ENCODE assay signal across 13 cellular contexts in the genomic region with DNA sequence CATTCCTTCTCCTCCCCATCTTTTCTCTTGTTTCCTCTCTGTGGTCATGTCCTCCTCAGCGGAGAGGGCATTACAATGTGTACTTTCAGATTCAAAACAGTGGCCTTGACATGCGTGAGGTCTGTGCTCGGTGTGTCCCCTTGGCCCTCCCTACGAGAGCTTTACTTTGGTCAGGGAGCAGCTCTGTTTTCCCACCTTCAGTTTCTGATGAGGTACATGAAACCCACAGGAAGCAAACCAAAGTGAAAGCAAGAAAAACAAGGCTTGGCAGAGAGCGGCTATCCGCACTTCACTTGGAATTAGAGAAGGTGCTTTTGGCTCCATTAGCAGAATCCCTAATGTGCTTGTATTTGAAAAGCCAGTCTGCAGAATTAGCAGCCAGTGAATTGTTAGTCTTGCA. TPM values are rescaled to one million over a fixed set of nuclear protein-coding genes. Genes with fewer than 3 reads are reported as not detected.
DNase-seq lines count a peak whose midpoint lies in the region; ATAC-seq and TF ChIP-seq lines count a peak whose summit lies in the region.
"Had no signal": no experiment of that assay in that cellular context is flagged by ENCODE, and none has a peak within 500 bp of the region (broad histone marks: within the 10 kb centered on the region; RNA-seq: fewer than 3 reads in every experiment).

No MANE protein-coding gene starts in this region.

- ATAC-seq in GM18502 (IDR thresholded peaks at IDR 0.05; ENCODE audit: poor library complexity, unreplicated experiment) (peak; percentile 42), HG03342 (IDR thresholded peaks at IDR 0.05; ENCODE audit: unreplicated experiment) (peak; percentile 42), HG03520 (IDR thresholded peaks at IDR 0.05; ENCODE audit: unreplicated experiment) (no peak)
- peak; percentile 42 for ATAC-seq in activated naive CD8-positive, alpha-beta T cell treated with anti-CD3 and anti-CD28 coated beads, Interleukin-2, amount 10 ng/mL, durations not matched to agents 7 days and 5 days (ENCODE audit: low read depth)
- ATAC-seq: lower lobe of right lung, SK-N-SH treated with all-trans-retinoic acid at 6 μM for 48 hours had no signal

- POLR2A ChIA-PET in activated naive CD8-positive, alpha-beta T cell treated with anti-CD3 and anti-CD28 coated beads, Interleukin-2, amount 10 ng/mL, durations not matched to agents 7 days and 5 days (lab: Charles Lee), result interaction anchor here (0.9 kb wide), 1 partner anchor 10 kb away, joined by 3 read pairs; no protein-coding TSS in a partner anchor

- peaks cover 7% of the 10 kb centered on the region for H3K4me1 Mint-ChIP-seq in activated naive CD8-positive, alpha-beta T cell treated with anti-CD3 and anti-CD28 coated beads, Interleukin-2, amount 10 ng/mL, durations not matched to agents 7 days and 5 days
- H3K4me1 Mint-ChIP-seq in endothelial cell (ENCODE audit: unreplicated experiment), result no peaks in the 10 kb centered on the region

- no peaks in the 10 kb centered on the region for H3K9me3 Mint-ChIP-seq in activated naive CD8-positive, alpha-beta T cell treated with anti-CD3 and anti-CD28 coated beads, Interleukin-2, amount 10 ng/mL, durations not matched to agents 7 days and 5 days
- H3K9me3 Mint-ChIP-seq in endothelial cell (ENCODE audit: unreplicated experiment), result no peaks in the 10 kb centered on the region

- H3K36me3 Mint-ChIP-seq in activated naive CD8-positive, alpha-beta T cell treated with anti-CD3 and anti-CD28 coated beads, Interleukin-2, amount 10 ng/mL, durations not matched to agents 7 days and 5 days, result no peaks in the 10 kb centered on the region
- H3K36me3 Mint-ChIP-seq in endothelial cell (ENCODE audit: low read depth, unreplicated experiment), result no peaks in the 10 kb centered on the region

- DNase-seq in activated naive CD8-positive, alpha-beta T cell treated with anti-CD3 and anti-CD28 coated beads, Interleukin-2, amount 10 ng/mL, durations not matched to agents 7 days and 5 days, result no peak
- DNase-seq in medulla oblongata (ENCODE audit: extremely low spot score), result peak; percentile 43
- no peak for DNase-seq in NCI-H2029 (lab: John Stamatoyannopoulos, UW)
- DNase-seq in endothelial cell (ENCODE audit: low spot score), result no peak
- DNase-seq: activated effector memory CD4-positive, alpha-beta T cell treated with anti-CD3 and anti-CD28 coated beads, Interleukin-2, amount 50 U/mL, for 16 hours; central memory CD4-positive, alpha-beta T cell; erythroblast; lower lobe of right lung; NCI-H2081 treated with DMSO at 0.1 percent for 48 hours had no signal

- H3K27ac Mint-ChIP-seq in activated naive CD8-positive, alpha-beta T cell treated with anti-CD3 and anti-CD28 coated beads, Interleukin-2, amount 10 ng/mL, durations not matched to agents 7 days and 5 days, result peak overlapping the region; percentile 72
- H3K27ac Mint-ChIP-seq in endothelial cell (ENCODE audit: unreplicated experiment), result no peak overlapping the region

- TF ChIP-seq CTCF in endothelial cell (IDR thresholded peaks at IDR 0.05; ENCODE audit: unreplicated experiment), result no peak

- peaks cover 19% of the 10 kb centered on the region for H3K27me3 Mint-ChIP-seq in activated naive CD8-positive, alpha-beta T cell treated with anti-CD3 and anti-CD28 coated beads, Interleukin-2, amount 10 ng/mL, durations not matched to agents 7 days and 5 days
- H3K27me3 Mint-ChIP-seq in endothelial cell (ENCODE audit: unreplicated experiment), result peaks cover 3% of the 10 kb centered on the region

- H3K4me3 Mint-ChIP-seq in activated naive CD8-positive, alpha-beta T cell treated with anti-CD3 and anti-CD28 coated beads, Interleukin-2, amount 10 ng/mL, durations not matched to agents 7 days and 5 days, result peak overlapping the region; percentile 80
- no peak overlapping the region for H3K4me3 Mint-ChIP-seq in endothelial cell (ENCODE audit: unreplicated experiment)

RNA-seq across cellular contexts. Expression of a gene that starts 19.5 kb away (rescaled TPM):
- total RNA-seq in activated naive CD8-positive, alpha-beta T cell treated with anti-CD3 and anti-CD28 coated beads, Interleukin-2, amount 10 ng/mL, durations not matched to agents 7 days and 5 days, result 10 to 100 TPM; 50.6 to 52.5 TPM
- 49.7 TPM for total RNA-seq in endothelial cell (ENCODE audit: unreplicated experiment)
